In the genomic region with DNA sequence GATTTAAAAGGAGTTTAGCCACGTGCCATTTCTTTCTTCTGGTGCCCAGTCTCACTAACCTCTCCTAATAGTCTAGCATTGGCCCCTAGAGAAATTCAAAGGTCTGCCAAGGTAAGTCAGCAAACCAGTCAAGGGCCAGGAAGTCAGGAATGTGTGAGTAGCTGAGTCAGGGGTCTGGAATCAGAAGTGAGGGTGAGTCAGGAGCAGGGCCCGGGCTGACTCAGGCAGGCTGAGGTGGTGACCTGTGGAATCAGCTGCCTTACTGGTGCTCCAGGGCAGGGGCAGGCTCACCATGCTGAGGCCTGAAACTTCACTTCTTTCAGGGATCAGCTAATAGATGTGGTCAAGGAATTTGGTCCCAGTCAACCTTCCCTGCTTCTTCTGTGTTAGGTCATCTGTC, we compare ENCODE assay signal across 10 cellular contexts.
DNase-seq lines count a peak whose midpoint lies in the region; ATAC-seq and TF ChIP-seq lines count a peak whose summit lies in the region.
"Had no signal": no experiment of that assay in that cellular context is flagged by ENCODE, and none has a peak within 500 bp of the region (broad histone marks: within the 10 kb centered on the region; RNA-seq: fewer than 3 reads in every experiment).

No MANE protein-coding gene starts in this region.

- peaks cover 7 to 20% of the 10 kb centered on the region in 2 experiments for H3K4me1 ChIP-seq in HCT116 (ENCODE audit: control insufficient read depth in 1 of 2, insufficient read depth in 2 of 2, low read length in 2 of 2)
- H3K4me1 ChIP-seq in right cardiac atrium (ENCODE audit: control insufficient read depth, insufficient read depth, low read length), result no peaks in the 10 kb centered on the region
- peaks cover 0 to 12% of the 10 kb centered on the region in 2 donors for H3K4me1 ChIP-seq in thoracic aorta (ENCODE audit: control insufficient read depth in 1 of 2, low read depth in 2 of 2)

- H3K36me3 ChIP-seq in HCT116 (ENCODE audit: control insufficient read depth in 1 of 2, insufficient read depth in 2 of 2, low read length in 2 of 2) (no peaks in the 10 kb centered on the region), thoracic aorta (no peaks in the 10 kb centered on the region)

- H3K9ac ChIP-seq in HCT116 (ENCODE audit: low read length), result no peak overlapping the region

- no peaks in the 10 kb centered on the region for H4K20me1 ChIP-seq in HCT116 (ENCODE audit: insufficient read depth)

- H2AFZ ChIP-seq in HCT116 (ENCODE audit: low read depth, low read length, poor library complexity, severe bottlenecking), result peak overlapping the region; percentile 36

- no peaks in the 10 kb centered on the region for H3K9me2 ChIP-seq in HCT116 (ENCODE audit: insufficient read depth)

- H3K79me2 ChIP-seq in HCT116 (ENCODE audit: insufficient read depth, low read length), result no peaks in the 10 kb centered on the region

- no peaks in the 10 kb centered on the region for H3K27me3 ChIP-seq in HCT116 (ENCODE audit: insufficient read depth, low read length)
- no peaks in the 10 kb centered on the region for H3K27me3 ChIP-seq in right cardiac atrium (ENCODE audit: control insufficient read depth, insufficient read depth)
- no peaks in the 10 kb centered on the region for H3K27me3 ChIP-seq in thoracic aorta (replicated peaks; ENCODE audit: insufficient read depth)

- RAD21 ChIA-PET in HCT116 (lab: Charles Lee; ENCODE audit: low non-redundant PET in 1 of 2, low total read pairs in 2 of 2, uncharacterized antibody in 2 of 2, unreplicated experiment in 2 of 2), result no interaction called here

- 22% methylated on average over 2 of the region's 2 CpGs for WGBS in right cardiac atrium

- DNase-seq in HCT116 (ENCODE audit: low read depth, low spot score), result peak; percentile 79
- peak; percentile 80 for DNase-seq in T1000 (lab: John Stamatoyannopoulos, UW)
- DNase-seq in right cardiac atrium, result peak in 2 of 3 donors; percentile 38 to 40
- DNase-seq in thoracic aorta (ENCODE audit: low spot score), result peak; percentile 41
- DNase-seq in NCI-H1436 (lab: John Stamatoyannopoulos, UW), result no peak
- no peak for DNase-seq in activated naive CD4-positive, alpha-beta T cell (lab: John Stamatoyannopoulos, UW)
- DNase-seq in NCI-H1694 (lab: John Stamatoyannopoulos, UW), result no peak
- DNase-seq: MM.1S; stimulated activated CD4-positive, alpha-beta T cell treated with anti-CD3 and anti-CD28 coated beads, Interleukin-2, amount 100 ng/mL, for 24 hours had no signal

- no peak for TF ChIP-seq CTCF in HCT116 (IDR thresholded peaks at IDR 0.05 in 2 of 3, conservative IDR thresholded peaks at IDR 0.05 in 1 of 3; ENCODE audit: borderline replicate concordance in 1 of 3, insufficient read depth in 1 of 3, low read depth in 2 of 3, low read length in 2 of 3)
- no peak for TF ChIP-seq CTCF in thoracic aorta (IDR thresholded peaks at IDR 0.05)

- 0 out of 4 replicates have a peak overlapping the region, but pooled peaks of 1 of the 2 experiments have one; percentile 5 for H3K4me3 ChIP-seq in HCT116 (replicated peaks in 1 of 2; ENCODE audit: low read depth in 1 of 2, low read length in 2 of 2)
- no peak overlapping the region for H3K4me3 ChIP-seq in right cardiac atrium (ENCODE audit: low read length)
- H3K4me3 ChIP-seq in thoracic aorta, result no peak overlapping the region
- H3K4me3 ChIP-seq: SK-N-MC had no signal

- H3K27ac ChIP-seq in HCT116 (ENCODE audit: low read depth, low read length) (peak overlapping the region; percentile 8; the same call in 1 of the 2 replicates), right cardiac atrium (ENCODE audit: low read length) (no peak overlapping the region), thoracic aorta (no peak overlapping the region)
- H3K27ac ChIP-seq: SK-N-MC had no signal

- H3K9me3 ChIP-seq in HCT116 (ENCODE audit: control insufficient read depth in 1 of 2, insufficient read depth in 1 of 2, low read depth in 1 of 2, low read length in 2 of 2), result no peaks in the 10 kb centered on the region
- H3K9me3 ChIP-seq in right cardiac atrium (ENCODE audit: control insufficient read depth, low read length), result no peaks in the 10 kb centered on the region
- H3K9me3 ChIP-seq in thoracic aorta, result no peaks in the 10 kb centered on the region

- no peak for TF ChIP-seq RAD21 in HCT116 (IDR thresholded peaks at IDR 0.05; ENCODE audit: low read depth)

- TF ChIP-seq POLR2A in HCT116 (IDR thresholded peaks at IDR 0.05; ENCODE audit: borderline replicate concordance, extremely low read depth, insufficient read depth, insufficient read length), result no peak

- ATAC-seq in HCT116 (peak; percentile 100), right cardiac atrium (peak; percentile 63 to 94), thoracic aorta (ENCODE audit: insufficient number of reproducible peaks, low FRiP score, low read depth) (no peak)

- peak overlapping the region; percentile 65 for H3K4me2 ChIP-seq in HCT116 (ENCODE audit: low read length)

- intact Hi-C loops in HCT116 (cut with micrococcal nuclease) (no loop called here), right cardiac atrium (cut with DNase I) (no loop called here)

- BruUV-seq in HCT116 (replicated peaks; lab: Mats Ljungman, UMichigan), result no TSS peak

- CTCF ChIA-PET in HCT116 (lab: Charles Lee), result interaction anchor here (0.8 kb wide), 1 partner anchor 9 kb away, joined by 3 read pairs; no protein-coding TSS in a partner anchor

- POLR2A ChIA-PET in HCT116 (lab: Charles Lee), result no interaction called here

TF ChIP-seq in HCT116, 20 proteins besides CTCF, POLR2A, EP300 and RAD21:
- TF ChIP-seq, protein P1, sequence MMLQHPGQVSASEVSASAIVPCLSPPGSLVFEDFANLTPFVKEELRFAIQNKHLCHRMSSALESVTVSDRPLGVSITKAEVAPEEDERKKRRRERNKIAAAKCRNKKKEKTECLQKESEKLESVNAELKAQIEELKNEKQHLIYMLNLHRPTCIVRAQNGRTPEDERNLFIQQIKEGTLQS (IDR thresholded peaks at IDR 0.05), result peak; percentile 66; the same call in 1 of the 2 replicates
- no peak for TF ChIP-seq EZH2 (IDR thresholded peaks at IDR 0.05)
- TF ChIP-seq POLR2AphosphoS5 (IDR thresholded peaks at IDR 0.05; ENCODE audit: low read depth, low read length), result peak; percentile 35; the same call in 1 of the 2 replicates
- peak; percentile 93 for TF ChIP-seq FOSL1 (IDR thresholded peaks at IDR 0.05; ENCODE audit: low read depth)
- TF ChIP-seq SIN3A (IDR thresholded peaks at IDR 0.05; ENCODE audit: low read depth), result no peak
- TF ChIP-seq SP1 (IDR thresholded peaks at IDR 0.05; ENCODE audit: low read depth), result peak; percentile 68
- peak; percentile 92 for TF ChIP-seq JUND (IDR thresholded peaks at IDR 0.05)
- 0 out of 2 replicates have a peak, but pooled peaks have one; percentile 32 for TF ChIP-seq CBX3 (IDR thresholded peaks at IDR 0.05; ENCODE audit: low read depth)

Comparison
In these comparisons a context has a peak if more than half of its experiments do, and no peak if none do; other contexts are left out.
1. DNase-seq: peak in HCT116 (single experiment), T1000 (single experiment), right cardiac atrium (2 of 3) and thoracic aorta (single experiment); none in NCI-H1436 (single experiment), activated naive CD4-positive, alpha-beta T cell (0 of 4) and NCI-H1694 (single experiment).